ENCODE assay signal across 35 cellular contexts in the genomic region with DNA sequence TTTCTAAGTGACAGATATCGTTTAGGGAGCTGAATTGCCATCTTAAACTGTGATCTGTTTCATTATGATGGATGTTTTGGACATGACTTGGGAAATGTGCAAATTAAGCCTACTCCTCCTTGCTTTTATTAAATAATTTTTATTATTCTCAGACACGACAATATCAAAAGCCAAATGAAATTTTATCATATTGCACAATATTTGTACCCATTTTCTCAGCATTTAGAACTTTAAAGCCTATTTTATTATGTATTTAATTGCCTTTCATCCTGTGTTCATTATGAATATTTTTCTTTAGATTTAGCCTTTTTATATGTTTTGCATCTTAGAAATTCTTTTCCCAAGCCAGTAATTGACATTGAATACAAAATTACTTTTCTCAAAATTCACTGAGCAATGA.
"Had no signal": no experiment of that assay in that cellular context is flagged by ENCODE, and none has a peak within 500 bp of the region (broad histone marks: within the 10 kb centered on the region; RNA-seq: fewer than 3 reads in every experiment).

No MANE protein-coding gene starts in this region.

- H3K9me3 ChIP-seq: MG63 had no signal

- H3K27me3 ChIP-seq: MG63 had no signal

- H3K4me3 ChIP-seq: MG63 had no signal

- DNase-seq: Karpas-422, Kasumi-1, MG63, MM.1S, MV-4-11, NCI-H1048, NCI-H1092, NCI-H1092 treated with DMSO at 0.1 percent for 48 hours, NCI-H1105, NCI-H1105 treated with DMSO at 0.1 percent for 48 hours, NCI-H1417, NCI-H1417 treated with DMSO at 0.1 percent for 48 hours, NCI-H1436, NCI-H1436 treated with DMSO at 0.1 percent for 48 hours, NCI-H146, NCI-H1694, NCI-H1694 treated with DMSO at 0.1 percent for 48 hours, NCI-H187, NCI-H187 treated with DMSO at 0.1 percent for 48 hours, NCI-H1930, NCI-H2029, NCI-H2029 treated with DMSO at 0.1 percent for 48 hours, NCI-H2081, NCI-H2081 treated with DMSO at 0.1 percent for 48 hours, NCI-H2107, NCI-H2171, NCI-H2171 treated with DMSO at 0.1 percent for 48 hours, NCI-H2227 treated with DMSO at 0.1 percent for 48 hours, NCI-H226, NCI-H345, NCI-H446, NCI-H446 treated with DMSO at 0.1 percent for 48 hours, NCI-H510A, NCI-H510A treated with DMSO at 0.1 percent for 48 hours, NCI-H524 had no signal
